Comparison of ENCODE assay signal across 14 cellular contexts in genomic region chr1:204714861-204715511, GRCh38. TPM values are rescaled to one million over a fixed set of nuclear protein-coding genes. Genes with fewer than 3 reads are reported as not detected.
DNase-seq lines count a peak whose midpoint lies in the region; ATAC-seq and TF ChIP-seq lines count a peak whose summit lies in the region.
"Had no signal": no experiment of that assay in that cellular context is flagged by ENCODE, and none has a peak within 500 bp of the region (broad histone marks: within the 10 kb centered on the region; RNA-seq: fewer than 3 reads in every experiment).

No MANE protein-coding gene starts in this region.

- no peaks in the 10 kb centered on the region for H4K20me1 ChIP-seq in neural cell (ENCODE audit: insufficient read depth)

- H3K4me1 Mint-ChIP-seq in activated T-cell treated with anti-CD3 and anti-CD28 coated beads, Interleukin-2, amount 50 U/mL, for 4 hours (ENCODE audit: low read depth) = no peaks in the 10 kb centered on the region

- H3K27ac ChIP-seq in neural cell (ENCODE audit: low read length) = no peak overlapping the region

- H3K79me2 ChIP-seq in neural cell (replicated peaks; ENCODE audit: insufficient read depth, low read length) = no peaks in the 10 kb centered on the region

- peak; percentile 32 for DNase-seq in SHP77 treated with DMSO at 0.1 percent for 48 hours (lab: John Stamatoyannopoulos, UW)
- DNase-seq in cerebellum (ENCODE audit: low spot score) = no peak
- no peak for DNase-seq in activated T-cell treated with anti-CD3 and anti-CD28 coated beads, Interleukin-2, amount 50 U/mL, for 4 hours
- no peak for DNase-seq in NCI-H1930 (lab: John Stamatoyannopoulos, UW)
- DNase-seq: activated CD4-positive, alpha-beta T cell treated with anti-CD3 and anti-CD28 coated beads for 1 hour; activated naive CD4-positive, alpha-beta T cell treated with anti-CD3 and anti-CD28 coated beads, Interleukin-2, amount 50 U/mL, for 16 hours; GF-D8; NK-92 treated with Interleukin-12 subunit alpha and Interleukin-12 subunit beta, amount 100 ng/mL, for 24 hours; posterior cingulate gyrus had no signal

- no peaks in the 10 kb centered on the region for H3K9me3 ChIP-seq in neural cell (ENCODE audit: low read length)

- no peaks in the 10 kb centered on the region for H3K9me3 Mint-ChIP-seq in activated T-cell treated with anti-CD3 and anti-CD28 coated beads, Interleukin-2, amount 50 U/mL, for 4 hours

- ATAC-seq in GM18517 (IDR thresholded peaks at IDR 0.05; ENCODE audit: unreplicated experiment) (peak; percentile 59), HG03521 (IDR thresholded peaks at IDR 0.05; ENCODE audit: unreplicated experiment) (peak; percentile 47)
- ATAC-seq in activated T-cell treated with anti-CD3 and anti-CD28 coated beads, Interleukin-2, amount 50 U/mL, for 4 hours = no peak
- ATAC-seq: HCT116 had no signal

- TF ChIP-seq RAD21 in neural cell (conservative IDR thresholded peaks at IDR 0.05) = peak; percentile 50

- no peaks in the 10 kb centered on the region for H3K36me3 ChIP-seq in neural cell (ENCODE audit: insufficient read depth, low read length)

- H3F3A ChIP-seq in neural cell (ENCODE audit: insufficient read depth, low read length, poor library complexity, severe bottlenecking) = peaks cover 4% of the 10 kb centered on the region

- no peaks in the 10 kb centered on the region for H3K9me2 ChIP-seq in neural cell (ENCODE audit: insufficient read depth, low read length)

- H3K4me3 ChIP-seq in neural cell (ENCODE audit: low read length) = no peak overlapping the region

- no peaks in the 10 kb centered on the region for H3K36me3 Mint-ChIP-seq in activated T-cell treated with anti-CD3 and anti-CD28 coated beads, Interleukin-2, amount 50 U/mL, for 4 hours (ENCODE audit: insufficient read depth)

- no peaks in the 10 kb centered on the region for H3K27me3 ChIP-seq in neural cell (ENCODE audit: insufficient read depth, low read depth, low read length)

- H3K9ac ChIP-seq in neural cell (ENCODE audit: low read length) = no peak overlapping the region

- peak; percentile 45 for TF ChIP-seq CTCF in neural cell (IDR thresholded peaks at IDR 0.05; ENCODE audit: poor library complexity, severe bottlenecking)

- H3K27me3 Mint-ChIP-seq in activated T-cell treated with anti-CD3 and anti-CD28 coated beads, Interleukin-2, amount 50 U/mL, for 4 hours (ENCODE audit: low read depth) = peaks cover 26% of the 10 kb centered on the region

- H3K4me3 Mint-ChIP-seq in activated T-cell treated with anti-CD3 and anti-CD28 coated beads, Interleukin-2, amount 50 U/mL, for 4 hours = no peak overlapping the region

- no peak overlapping the region for H3K4me2 ChIP-seq in neural cell (ENCODE audit: low read length)

- TF ChIP-seq EP300 in neural cell (conservative IDR thresholded peaks at IDR 0.05; ENCODE audit: poor library complexity, severe bottlenecking) = no peak

- H2AFZ ChIP-seq in neural cell (ENCODE audit: low read depth, low read length) = no peak overlapping the region

TF ChIP-seq in neural cell, 6 proteins besides CTCF, POLR2A, EP300 and RAD21:
- TF ChIP-seq SMC3 (conservative IDR thresholded peaks at IDR 0.05; ENCODE audit: poor library complexity) (peak; percentile 44), POLR2AphosphoS5 (IDR thresholded peaks at IDR 0.05) (no peak)

RNA-seq across cellular contexts. Expression of gene LRRN2, which starts 29.4 kb away (rescaled TPM):
- 3.3 and 5.2 TPM in 2 replicates for polyA plus RNA-seq in neural cell
- polyA minus RNA-seq in neural cell = 8.3 and 9.0 TPM in 2 replicates
- 10.8 TPM for total RNA-seq in cerebellum
- total RNA-seq in activated T-cell treated with anti-CD3 and anti-CD28 coated beads, Interleukin-2, amount 50 U/mL, for 4 hours = not detected
- total RNA-seq: HT-29 had no signal

Comparison
In these comparisons a context has a peak if more than half of its experiments do, and no peak if none do; other contexts are left out.
1. ATAC-seq: peak in GM18517 (single experiment) and HG03521 (single experiment); none in activated T-cell treated with anti-CD3 and anti-CD28 coated beads, Interleukin-2, amount 50 U/mL, for 4 hours (0 of 2).
2. RNA of gene LRRN2, which starts 29.4 kb away (total RNA-seq): 10.8 TPM in cerebellum (single experiment); not detected in activated T-cell treated with anti-CD3 and anti-CD28 coated beads, Interleukin-2, amount 50 U/mL, for 4 hours; every median in the first group is over 10 times any median in the second.